In genomic region chr4:153261922-153262321, GRCh38 we compare ENCODE assay signal across 18 cellular contexts. TPM values are rescaled to one million over a fixed set of nuclear protein-coding genes. Genes with fewer than 3 reads are reported as not detected.
DNase-seq lines count a peak whose midpoint lies in the region; ATAC-seq, FAIRE-seq and TF ChIP-seq lines count a peak whose summit lies in the region.
"Had no signal": no experiment of that assay in that cellular context is flagged by ENCODE, and none has a peak within 500 bp of the region (broad histone marks: within the 10 kb centered on the region; RNA-seq: fewer than 3 reads in every experiment).

No MANE protein-coding gene starts in this region.

- 0 out of 2 replicates have a peak, but pooled peaks cover under 1% of the 10 kb centered on the region for H3F3A ChIP-seq in GM23338 (replicated peaks; ENCODE audit: low read depth)

- H3K27me3 ChIP-seq in GM23338 (ENCODE audit: insufficient read depth), result no peaks in the 10 kb centered on the region
- no peaks in the 10 kb centered on the region for H3K27me3 ChIP-seq in astrocyte (ENCODE audit: insufficient read depth, low read length)
- H3K27me3 ChIP-seq in CD8-positive, alpha-beta memory T cell (ENCODE audit: insufficient read depth, low read length, poor library complexity, severe bottlenecking), result peaks cover 9% of the 10 kb centered on the region

- H3K4me1 ChIP-seq in GM23338 (ENCODE audit: insufficient read depth) (peaks cover 43% of the 10 kb centered on the region), astrocyte (ENCODE audit: insufficient read depth, low read length) (peaks cover 8% of the 10 kb centered on the region)
- H3K4me1 ChIP-seq in CD8-positive, alpha-beta memory T cell (ENCODE audit: insufficient read depth, low read length), result no peaks in the 10 kb centered on the region

- no peaks in the 10 kb centered on the region for H3K9me2 ChIP-seq in GM23338 (ENCODE audit: insufficient read depth)

- H3K27me3 Mint-ChIP-seq in GM23338 (ENCODE audit: insufficient read depth, low read depth, poor library complexity), result peaks cover 2% of the 10 kb centered on the region
- no peaks in the 10 kb centered on the region for H3K27me3 Mint-ChIP-seq in astrocyte (ENCODE audit: low read depth, unreplicated experiment)
- peaks cover 13 to 29% of the 10 kb centered on the region in 2 donors for H3K27me3 Mint-ChIP-seq in CD8-positive, alpha-beta memory T cell

- H3K27ac ChIP-seq in GM23338 (ENCODE audit: low read depth), result peak overlapping the region; percentile 26; the same call in 1 of the 2 replicates
- no peak overlapping the region for H3K27ac ChIP-seq in astrocyte (ENCODE audit: low read depth, low read length)
- peak overlapping the region; percentile 57 for H3K27ac ChIP-seq in substantia nigra (ENCODE audit: low read depth, low read length, poor library complexity, severe bottlenecking)
- no peak overlapping the region for H3K27ac ChIP-seq in CD8-positive, alpha-beta memory T cell (ENCODE audit: low read depth, low read length)
- H3K27ac ChIP-seq: C4-2B had no signal

- H3K4me1 Mint-ChIP-seq in GM23338 (peaks cover 45% of the 10 kb centered on the region), astrocyte (ENCODE audit: low read depth, unreplicated experiment) (peaks cover 15% of the 10 kb centered on the region)
- no peaks in the 10 kb centered on the region for H3K4me1 Mint-ChIP-seq in CD8-positive, alpha-beta memory T cell

- in situ Hi-C loops in G401 (cut with HindIII; ENCODE audit: low sequenced_read_pairs), result no loop called here

- H3K4me2 ChIP-seq in GM23338 (no peak overlapping the region; the same call in 1 of the 2 replicates), astrocyte (ENCODE audit: low read length) (no peak overlapping the region)

- H3K36me3 Mint-ChIP-seq in GM23338 (ENCODE audit: low read depth), result peaks cover 20% of the 10 kb centered on the region; the same call in 2 of the 3 replicates
- peaks cover 9% of the 10 kb centered on the region for H3K36me3 Mint-ChIP-seq in astrocyte (ENCODE audit: low read depth, unreplicated experiment)
- H3K36me3 Mint-ChIP-seq in CD8-positive, alpha-beta memory T cell, result peaks cover 0 to 8% (median 0%) of the 10 kb centered on the region in 3 donors

- H3K79me2 ChIP-seq in GM23338 (replicated peaks; ENCODE audit: insufficient read depth) (peaks cover 59% of the 10 kb centered on the region), astrocyte (ENCODE audit: insufficient read depth, low read length) (peaks cover 19% of the 10 kb centered on the region)

- POLR2A ChIA-PET in CD8-positive, alpha-beta memory T cell (lab: Charles Lee), result no interaction called here

- no peak overlapping the region for H2AFZ ChIP-seq in GM23338
- no peak overlapping the region for H2AFZ ChIP-seq in astrocyte (ENCODE audit: low read depth, low read length)

- no peaks in the 10 kb centered on the region for H3K36me3 ChIP-seq in GM23338 (ENCODE audit: insufficient read depth)
- no peaks in the 10 kb centered on the region for H3K36me3 ChIP-seq in astrocyte (ENCODE audit: insufficient read depth, low read length)
- no peaks in the 10 kb centered on the region for H3K36me3 ChIP-seq in CD8-positive, alpha-beta memory T cell (ENCODE audit: insufficient read depth, low read length)

- H3K9me3 Mint-ChIP-seq in GM23338 (0 out of 3 replicates have a peak, but pooled peaks cover 7% of the 10 kb centered on the region), astrocyte (ENCODE audit: unreplicated experiment) (no peaks in the 10 kb centered on the region)
- peaks cover 0 to 13% (median 9%) of the 10 kb centered on the region in 5 donors for H3K9me3 Mint-ChIP-seq in CD8-positive, alpha-beta memory T cell

- no peak for DNase-seq in GM23338 (ENCODE audit: low spot score)
- no peak for DNase-seq in astrocyte (ENCODE audit: low read depth)
- DNase-seq in fibroblast of peridontal ligament (ENCODE audit: extremely low read depth), result peak; percentile 10
- no peak for DNase-seq in substantia nigra (lab: John Stamatoyannopoulos, UW)
- no peak for DNase-seq in NCI-H1417 treated with DMSO at 0.1 percent for 48 hours (lab: John Stamatoyannopoulos, UW)
- no peak for DNase-seq in G401 (ENCODE audit: low spot score)
- DNase-seq in CD8-positive, alpha-beta memory T cell, result no peak
- DNase-seq: DMS79 treated with DMSO at 0.1 percent for 48 hours, GOT3, HFFc6, NCI-H1092 treated with DMSO at 0.1 percent for 48 hours, NCI-H2081 treated with DMSO at 0.1 percent for 48 hours, NCI-H524, PC-3, RPMI8226, SHP77 treated with DMSO at 0.1 percent for 48 hours had no signal

- H3K9ac ChIP-seq in astrocyte (ENCODE audit: low read length), result no peak overlapping the region

- H3K4me3 ChIP-seq in GM23338 (no peak overlapping the region), astrocyte (ENCODE audit: insufficient read depth, low read depth, low read length) (no peak overlapping the region)
- no peak overlapping the region for H3K4me3 ChIP-seq in CD8-positive, alpha-beta memory T cell (ENCODE audit: low read length)
- H3K4me3 ChIP-seq: K562 had no signal

- H3K4me3 Mint-ChIP-seq in GM23338 (no peak overlapping the region; the same call in 2 of the 3 replicates), astrocyte (ENCODE audit: unreplicated experiment) (no peak overlapping the region)
- no peak overlapping the region for H3K4me3 Mint-ChIP-seq in CD8-positive, alpha-beta memory T cell
- H3K4me3 Mint-ChIP-seq: HFFc6 had no signal

- FAIRE-seq in astrocyte (lab: Jason Lieb, UNC), result peak; percentile 29
- FAIRE-seq: K562 had no signal

- H3K9me3 ChIP-seq in astrocyte (ENCODE audit: insufficient read depth, low read depth, low read length), result no peaks in the 10 kb centered on the region
- no peaks in the 10 kb centered on the region for H3K9me3 ChIP-seq in CD8-positive, alpha-beta memory T cell (ENCODE audit: low read length)

- CTCF ChIA-PET in CD8-positive, alpha-beta memory T cell (lab: Charles Lee), result no interaction called here

- peak overlapping the region; percentile 79 for H3K27ac Mint-ChIP-seq in GM23338
- H3K27ac Mint-ChIP-seq in astrocyte (ENCODE audit: unreplicated experiment), result no peak overlapping the region
- H3K27ac Mint-ChIP-seq in CD8-positive, alpha-beta memory T cell, result no peak overlapping the region
- H3K27ac Mint-ChIP-seq: HFFc6 had no signal

- no peak for ATAC-seq in GM23338
- ATAC-seq: K562, PC-3 had no signal

- TF ChIP-seq CTCF in GM23338 (conservative IDR thresholded peaks at IDR 0.05; ENCODE audit: low read depth in 2 of 2) (no peak), astrocyte (IDR thresholded peaks at IDR 0.05; ENCODE audit: insufficient read depth, low read depth, low read length) (no peak)

- no peaks in the 10 kb centered on the region for H4K20me1 ChIP-seq in GM23338 (replicated peaks; ENCODE audit: insufficient read depth)
- peaks cover 7% of the 10 kb centered on the region for H4K20me1 ChIP-seq in astrocyte (ENCODE audit: insufficient read depth, low read length)

TF ChIP-seq in GM23338, 12 proteins besides CTCF, POLR2A, EP300 and RAD21:
- no peak for TF ChIP-seq ETS1 (IDR thresholded peaks at IDR 0.05)
- TF ChIP-seq ZNF114 (CRISPR knock-in tag; IDR thresholded peaks at IDR 0.05), result no peak
- no peak for TF ChIP-seq CREB1 (CRISPR knock-in tag; IDR thresholded peaks at IDR 0.05; ENCODE audit: low read depth)

RNA-seq across cellular contexts. Expression of gene TRIM2, which starts 57.7 kb away (rescaled TPM):
- 61.5 and 64.3 TPM in 2 replicates for total RNA-seq in GM23338 (2014; rRNA removed; shearing (Covaris generic))
- polyA plus RNA-seq in GM23338 (2016; fragmentation: Nextera tagmentation; extraction: Ambion mirVana), result 20.1 and 22.0 TPM in 2 replicates
- 46.4 and 51.8 TPM in 2 replicates for total RNA-seq in astrocyte
- total RNA-seq in G401 (2014; rRNA removed; shearing (Covaris generic)), result 0.44 and 0.62 TPM in 2 replicates
- total RNA-seq in CD8-positive, alpha-beta memory T cell, result under 1 TPM; 0.24 to 0.29 TPM
- 1.5 TPM for polyA plus RNA-seq in CD8-positive, alpha-beta memory T cell

Comparison
In these comparisons a context has a peak if more than half of its experiments do, and no peak if none do; other contexts are left out.
1. H3K27ac ChIP-seq: peak in GM23338 (single experiment) and substantia nigra (single experiment); none in astrocyte (single experiment) and CD8-positive, alpha-beta memory T cell (single experiment).
2. RNA of gene TRIM2, which starts 57.7 kb away (total RNA-seq): 61.5 to 64.3 TPM in GM23338 and 46.4 to 51.8 TPM in astrocyte; 0.44 to 0.62 TPM in G401 and 0.24 to 0.29 TPM in CD8-positive, alpha-beta memory T cell; every median in the first group is over 10 times any median in the second.